Comparison of ENCODE assay signal across 8 cellular contexts in genomic region chr2:26184555-26185303, GRCh38. TPM values are rescaled to one million over a fixed set of nuclear protein-coding genes. Genes with fewer than 3 reads are reported as not detected.
A peak's percentile ranks its signal among the peaks of the same experiment; 100 is the strongest.
DNase-seq lines count a peak whose midpoint lies in the region; ATAC-seq and TF ChIP-seq lines count a peak whose summit lies in the region.

No MANE protein-coding gene starts in this region.

- H3K9ac ChIP-seq in mucosa of stomach (ENCODE audit: low read length), result peak overlapping the region; percentile 68

- CTCF ChIA-PET in Caco-2 (lab: Charles Lee), result interaction anchor here (0.5 to 1.2 kb wide), 6 partner anchors 9 to 306 kb away, joined by 3 to 6 read pairs (median 4); partner anchors contain the start of gene ASXL2
- CTCF ChIA-PET in activated CD8-positive, alpha-beta T cell treated with anti-CD3 and anti-CD28 coated beads, Interleukin-2, amount 10 ng/mL, durations not matched to agents 7 days and 5 days (lab: Charles Lee), result interaction anchor here (0.5 to 2.0 kb wide), 28 partner anchors 8 to 577 kb away, joined by 3 to 9 read pairs (median 3); partner anchors contain the start of genes ASXL2, HADHA, HADHB and RAB10

- H3K4me3 Mint-ChIP-seq in Caco-2 (ENCODE audit: unreplicated experiment), result peak overlapping the region; percentile 80
- H3K4me3 Mint-ChIP-seq in activated CD8-positive, alpha-beta T cell treated with anti-CD3 and anti-CD28 coated beads, Interleukin-2, amount 10 ng/mL, durations not matched to agents 7 days and 5 days, result peak overlapping the region; percentile 71
- H3K4me3 Mint-ChIP-seq in endothelial cell (ENCODE audit: unreplicated experiment), result no peak overlapping the region

- H3K27me3 Mint-ChIP-seq in Caco-2 (ENCODE audit: insufficient read depth, unreplicated experiment) (no peaks in the 10 kb centered on the region), endothelial cell (ENCODE audit: unreplicated experiment) (peaks cover 24% of the 10 kb centered on the region)
- H3K27me3 Mint-ChIP-seq in activated CD8-positive, alpha-beta T cell treated with anti-CD3 and anti-CD28 coated beads, Interleukin-2, amount 10 ng/mL, durations not matched to agents 7 days and 5 days (ENCODE audit: low read depth), result peaks cover 13% of the 10 kb centered on the region

- H3K9me3 ChIP-seq in Caco-2, result no peaks in the 10 kb centered on the region
- H3K9me3 ChIP-seq in mucosa of stomach (ENCODE audit: control insufficient read depth, low read length), result no peaks in the 10 kb centered on the region

- DNase-seq in Caco-2 (peak; percentile 83 to 91), LHCN-M2 (ENCODE audit: low read depth) (peak; percentile 73), endothelial cell (ENCODE audit: low spot score) (peak; percentile 91)
- peak; percentile 90 for DNase-seq in activated CD8-positive, alpha-beta T cell treated with anti-CD3 and anti-CD28 coated beads, Interleukin-2, amount 10 ng/mL, durations not matched to agents 7 days and 5 days
- peak; percentile 61 to 75 for DNase-seq in stimulated activated CD8-positive, alpha-beta memory T cell treated with anti-CD3 and anti-CD28 coated beads, Interleukin-7, amount 100 ng/mL, for 1 hour (ENCODE audit: low read depth in 2 of 2)

- H3K36me3 Mint-ChIP-seq in Caco-2 (ENCODE audit: insufficient read depth, unreplicated experiment), result peaks cover 16% of the 10 kb centered on the region
- H3K36me3 Mint-ChIP-seq in activated CD8-positive, alpha-beta T cell treated with anti-CD3 and anti-CD28 coated beads, Interleukin-2, amount 10 ng/mL, durations not matched to agents 7 days and 5 days (ENCODE audit: low read depth), result peaks cover 6% of the 10 kb centered on the region
- H3K36me3 Mint-ChIP-seq in endothelial cell (ENCODE audit: low read depth, unreplicated experiment), result peaks cover 12% of the 10 kb centered on the region

- intact Hi-C loops in Caco-2 (cut with micrococcal nuclease; ENCODE audit: unreplicated experiment), result loop anchor here (5.0 kb wide), 1 partner anchor 232 kb away; no protein-coding TSS in a partner anchor

- H3K4me1 ChIP-seq in Caco-2 (peaks cover 3% of the 10 kb centered on the region), mucosa of stomach (ENCODE audit: control insufficient read depth, insufficient read depth, low read length) (peaks cover 14% of the 10 kb centered on the region)

- H3K27me3 ChIP-seq in Caco-2 (replicated peaks; ENCODE audit: control insufficient read depth, insufficient read depth, low read length) (no peaks in the 10 kb centered on the region), mucosa of stomach (ENCODE audit: control insufficient read depth, insufficient read depth, low read length) (peaks cover 6% of the 10 kb centered on the region)

- peak overlapping the region; percentile 43 for H3K4me3 ChIP-seq in Caco-2 (ENCODE audit: low read depth, low read length)
- H3K4me3 ChIP-seq in mucosa of stomach (ENCODE audit: low read length), result peak overlapping the region; percentile 41

- H3K4me1 Mint-ChIP-seq in Caco-2 (ENCODE audit: low read depth, unreplicated experiment) (no peaks in the 10 kb centered on the region), endothelial cell (ENCODE audit: unreplicated experiment) (peaks cover 18% of the 10 kb centered on the region)
- H3K4me1 Mint-ChIP-seq in activated CD8-positive, alpha-beta T cell treated with anti-CD3 and anti-CD28 coated beads, Interleukin-2, amount 10 ng/mL, durations not matched to agents 7 days and 5 days (ENCODE audit: low read depth), result peaks cover 31% of the 10 kb centered on the region

- TF ChIP-seq CTCF in Caco-2 (IDR thresholded peaks at IDR 0.05; ENCODE audit: insufficient read depth in 1 of 2, low read depth in 1 of 2, low read length in 1 of 2, severe bottlenecking in 1 of 2, unreplicated experiment in 1 of 2) (peak; percentile 59 to 74), endothelial cell (IDR thresholded peaks at IDR 0.05; ENCODE audit: unreplicated experiment) (no peak)

- H3K36me3 ChIP-seq in Caco-2 (ENCODE audit: control insufficient read depth, insufficient read depth, low read length) (no peaks in the 10 kb centered on the region; the same call in 1 of the 2 replicates), mucosa of stomach (ENCODE audit: control insufficient read depth, insufficient read depth, low read length) (no peaks in the 10 kb centered on the region)

- POLR2A ChIA-PET in Caco-2 (lab: Charles Lee), result interaction anchor here (0.5 kb wide), 1 partner anchor 172 kb away, joined by 3 read pairs; no protein-coding TSS in a partner anchor
- POLR2A ChIA-PET in activated CD8-positive, alpha-beta T cell treated with anti-CD3 and anti-CD28 coated beads, Interleukin-2, amount 10 ng/mL, durations not matched to agents 7 days and 5 days (lab: Charles Lee), result interaction anchor here (0.5 to 1.2 kb wide), 9 partner anchors 8 to 1498 kb away, joined by 3 to 4 read pairs (median 3); partner anchors contain the start of genes HADHA and SELENOI

- no TSS peak for BruUV-seq in Caco-2 (replicated peaks; lab: Mats Ljungman, UMichigan)

- ATAC-seq in GM21390 (IDR thresholded peaks at IDR 0.05; ENCODE audit: unreplicated experiment) (peak; percentile 87), GM19328 (IDR thresholded peaks at IDR 0.05; ENCODE audit: unreplicated experiment) (no peak)
- ATAC-seq in activated CD8-positive, alpha-beta T cell treated with anti-CD3 and anti-CD28 coated beads, Interleukin-2, amount 10 ng/mL, durations not matched to agents 7 days and 5 days, result peak; percentile 98

- H3K9me3 Mint-ChIP-seq in Caco-2 (ENCODE audit: unreplicated experiment), result no peaks in the 10 kb centered on the region
- no peaks in the 10 kb centered on the region for H3K9me3 Mint-ChIP-seq in activated CD8-positive, alpha-beta T cell treated with anti-CD3 and anti-CD28 coated beads, Interleukin-2, amount 10 ng/mL, durations not matched to agents 7 days and 5 days (ENCODE audit: insufficient read depth)
- H3K9me3 Mint-ChIP-seq in endothelial cell (ENCODE audit: unreplicated experiment), result no peaks in the 10 kb centered on the region

- H3K27ac Mint-ChIP-seq in Caco-2 (ENCODE audit: unreplicated experiment) (no peak overlapping the region), endothelial cell (ENCODE audit: unreplicated experiment) (no peak overlapping the region)
- peak overlapping the region; percentile 77 for H3K27ac Mint-ChIP-seq in activated CD8-positive, alpha-beta T cell treated with anti-CD3 and anti-CD28 coated beads, Interleukin-2, amount 10 ng/mL, durations not matched to agents 7 days and 5 days

RNA-seq across cellular contexts. Expression of gene GAREM2, which starts 11.8 kb away (rescaled TPM):
- 15.6 and 23.6 TPM in 2 replicates for total RNA-seq in Caco-2 (2022)
- total RNA-seq in LHCN-M2 (2014; rRNA removed), result 1.2 and 1.3 TPM in 2 replicates
- 3.6 TPM for polyA plus RNA-seq in LHCN-M2 (2012)
- total RNA-seq in activated CD8-positive, alpha-beta T cell treated with anti-CD3 and anti-CD28 coated beads, Interleukin-2, amount 10 ng/mL, durations not matched to agents 7 days and 5 days, result 1 to 10 TPM; 2.8 to 5.5 TPM
- total RNA-seq in endothelial cell (ENCODE audit: unreplicated experiment), result 4.6 TPM

RNA-seq across cellular contexts. Expression of gene HADHA, which starts 59.7 kb away (rescaled TPM):
- total RNA-seq in Caco-2 (2022) (143 and 150 TPM in 2 replicates), LHCN-M2 (2014; rRNA removed) (122 and 127 TPM in 2 replicates), endothelial cell (ENCODE audit: unreplicated experiment) (162 TPM)
- polyA plus RNA-seq in LHCN-M2 (2012), result 120 TPM
- 100 to 1,000 TPM; 119 to 124 TPM for total RNA-seq in activated CD8-positive, alpha-beta T cell treated with anti-CD3 and anti-CD28 coated beads, Interleukin-2, amount 10 ng/mL, durations not matched to agents 7 days and 5 days
